18 cellular contexts compared by ENCODE assay signal in the genomic region with DNA sequence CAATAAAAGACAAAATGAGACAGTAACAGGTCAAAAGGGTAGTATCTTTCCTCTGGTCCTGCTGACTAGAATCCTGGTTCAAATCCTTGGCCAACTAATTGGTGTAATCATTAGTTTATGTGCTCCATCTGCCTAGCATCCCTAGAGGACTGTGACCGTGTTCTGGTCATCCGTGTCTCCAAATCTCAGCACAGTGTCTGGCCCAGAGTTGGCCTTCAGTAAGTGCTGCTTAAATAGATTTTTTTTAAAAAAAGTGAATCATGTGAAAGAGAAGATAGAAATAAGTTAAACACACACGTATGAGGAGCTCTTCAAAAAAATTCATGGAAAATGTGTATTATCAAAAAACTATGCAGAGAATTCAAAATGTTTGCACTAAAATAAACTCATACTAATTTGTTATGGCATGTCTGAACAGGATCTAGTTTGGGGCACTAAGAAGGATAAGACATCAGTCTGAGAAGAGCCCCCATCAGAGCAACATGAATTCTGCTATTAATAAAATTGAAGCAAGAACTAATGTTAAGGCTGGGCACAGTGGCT.
"Had no signal": no experiment of that assay in that cellular context is flagged by ENCODE, and none has a peak within 500 bp of the region (broad histone marks: within the 10 kb centered on the region; RNA-seq: fewer than 3 reads in every experiment).

No MANE protein-coding gene starts in this region.

- DNase-seq: activated CD4-positive, alpha-beta T cell treated with anti-CD3 and anti-CD28 coated beads, Interleukin-2, amount 50 U/mL, for 1 hour; activated CD8-positive, alpha-beta T cell treated with anti-CD3 and anti-CD28 coated beads for 36 hours; activated naive CD8-positive, alpha-beta T cell treated with anti-CD3 and anti-CD28 coated beads, Interleukin-2, amount 50 U/mL, for 24 hours; activated T-cell treated with anti-CD3 and anti-CD28 coated beads, Interleukin-2, amount 50 U/mL, for 4 hours; anterior cingulate cortex; colonic mucosa; left lung; lower lobe of right lung; mesendoderm; right lobe of liver; stimulated activated CD4-positive, alpha-beta T cell treated with anti-CD3 and anti-CD28 coated beads, Interleukin-2, amount 100 ng/mL, for 48 hours; stimulated activated naive CD8-positive, alpha-beta T cell treated with anti-CD3 and anti-CD28 coated beads, Interleukin-15, Interleukin-2, amounts not matched to agents 100 U/mL and 50 U/mL, for 24 hours; T-helper 2 cell; testis; transverse colon had no signal

- ATAC-seq: activated CD8-positive, alpha-beta T cell treated with anti-CD3 and anti-CD28 coated beads for 36 hours; activated naive CD8-positive, alpha-beta T cell treated with anti-CD3 and anti-CD28 coated beads, Interleukin-2, amount 50 U/mL, for 24 hours; activated T-cell treated with anti-CD3 and anti-CD28 coated beads, Interleukin-2, amount 50 U/mL, for 4 hours; activated T-helper 17 cell treated with anti-CD3 and anti-CD28 coated beads, Interleukin-2, amount 50 U/mL, for 72 hours; left lung; lower lobe of right lung; natural killer cell treated with Interleukin-12 subunit alpha and Interleukin-12 subunit beta and Interleukin-15 and Interleukin-18, amount 100 ng/mL, for 72 hours; right lobe of liver; stimulated activated naive CD8-positive, alpha-beta T cell treated with anti-CD3 and anti-CD28 coated beads, Interleukin-15, Interleukin-2, amounts not matched to agents 100 U/mL and 50 U/mL, for 24 hours; WTC11 had no signal

- H3K4me3 ChIP-seq: colonic mucosa, left lung, lower lobe of right lung, right lobe of liver, testis, transverse colon had no signal
